Comparison of ENCODE assay signal across 8 cellular contexts in the genomic region with DNA sequence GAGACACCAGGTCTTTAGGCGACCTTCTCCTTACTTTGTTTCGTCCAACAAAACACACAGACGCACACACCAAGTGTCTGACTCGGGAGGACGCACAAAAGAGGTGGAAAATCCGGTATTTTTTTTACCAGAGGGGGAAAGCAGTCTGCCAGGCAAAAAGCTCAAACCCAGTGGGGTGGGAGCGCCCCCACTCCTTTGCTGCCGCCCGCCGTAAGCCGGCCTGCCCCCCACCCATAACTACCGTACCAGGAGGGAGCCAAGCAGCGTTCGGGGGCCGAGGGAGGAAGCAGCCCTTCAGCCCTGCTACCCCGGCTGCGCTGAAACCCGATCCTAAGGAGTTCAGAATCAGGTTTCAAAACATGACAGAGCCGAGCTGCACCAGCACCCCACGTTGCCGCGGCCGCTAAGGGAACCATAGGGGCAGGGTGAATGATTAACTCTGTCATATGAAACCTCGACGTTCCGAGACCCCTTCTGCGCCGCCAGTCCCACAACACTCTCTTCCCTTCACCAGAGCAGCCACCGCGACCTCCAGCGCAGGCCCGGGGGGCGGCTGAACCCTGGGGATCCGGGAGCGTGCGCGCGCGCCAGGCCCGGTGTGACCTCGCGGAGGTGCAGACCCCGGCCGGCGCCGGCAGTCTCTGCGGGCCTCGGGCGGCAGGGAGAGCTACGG. TPM values are rescaled to one million over a fixed set of nuclear protein-coding genes. Genes with fewer than 3 reads are reported as not detected.
A peak's percentile ranks its signal among the peaks of the same experiment; 100 is the strongest.
DNase-seq lines count a peak whose midpoint lies in the region; ATAC-seq and TF ChIP-seq lines count a peak whose summit lies in the region.

No MANE protein-coding gene starts in this region.

- DNase-seq in COLO668 (lab: John Stamatoyannopoulos, UW; ENCODE audit: unreplicated experiment) = peak; percentile 96
- peak; percentile 85 for DNase-seq in H7
- peak; percentile 81 for DNase-seq in NCI-H2171 (lab: John Stamatoyannopoulos, UW)
- DNase-seq in activated T-cell treated with anti-CD3 and anti-CD28 coated beads for 4 hours = peak; percentile 5
- peak; percentile 48 for DNase-seq in fibroblast of peridontal ligament (ENCODE audit: extremely low read depth)
- DNase-seq in osteoblast (ENCODE audit: insufficient read length, low spot score, missing footprints) = peak; percentile 87

- H3K36me3 ChIP-seq in H7 (replicated peaks; ENCODE audit: control insufficient read depth, insufficient read depth, low read length) (peaks cover 10% of the 10 kb centered on the region), osteoblast (ENCODE audit: insufficient read depth, low read length) (peaks cover 22% of the 10 kb centered on the region)

- no peak for TF ChIP-seq CTCF in osteoblast (IDR thresholded peaks at IDR 0.05; ENCODE audit: extremely low read depth, low read depth, low read length)

- peaks cover 8% of the 10 kb centered on the region for H3K4me1 ChIP-seq in osteoblast (ENCODE audit: insufficient read depth, low read length)

- ATAC-seq in HG02623 (IDR thresholded peaks at IDR 0.05; ENCODE audit: unreplicated experiment) (no peak), HG03469 (IDR thresholded peaks at IDR 0.05; ENCODE audit: unreplicated experiment) (no peak)

- H3K4me2 ChIP-seq in osteoblast (ENCODE audit: insufficient read depth, low read length) = peak overlapping the region; percentile 74

- H3K27me3 ChIP-seq in H7 (ENCODE audit: control insufficient read depth, insufficient read depth, low read length) (no peaks in the 10 kb centered on the region), osteoblast (ENCODE audit: insufficient read depth, low read length) (no peaks in the 10 kb centered on the region)

- peaks cover 52% of the 10 kb centered on the region for H3K79me2 ChIP-seq in osteoblast (ENCODE audit: insufficient read depth, low read length)

- peaks cover 26% of the 10 kb centered on the region for H4K20me1 ChIP-seq in osteoblast (ENCODE audit: insufficient read depth, low read length)

- peak overlapping the region; percentile 72 for H2AFZ ChIP-seq in osteoblast (ENCODE audit: low read length)

- H3K4me3 ChIP-seq in H7 (ENCODE audit: insufficient read depth, low read depth, low read length) (peak overlapping the region; percentile 98), osteoblast (ENCODE audit: insufficient read depth, low read length) (peak overlapping the region; percentile 76)

- no peaks in the 10 kb centered on the region for H3K9me3 ChIP-seq in osteoblast (ENCODE audit: low read depth, low read length)

- H3K27ac ChIP-seq in osteoblast (ENCODE audit: low read depth, low read length) = peak overlapping the region; percentile 41

RNA-seq across cellular contexts. Expression of gene SIX4, which starts 1.9 kb away (rescaled TPM):
- total RNA-seq in H7 (2014; rRNA removed; shearing (Covaris generic)) = 24.7 and 25.8 TPM in 2 replicates
- total RNA-seq in osteoblast = 14.5 and 15.6 TPM in 2 replicates

RNA-seq across cellular contexts. Expression of gene MNAT1, which starts 12.3 kb away (rescaled TPM):
- 57.4 and 78.2 TPM in 2 replicates for total RNA-seq in H7 (2014; rRNA removed; shearing (Covaris generic))
- 51.4 and 57.2 TPM in 2 replicates for total RNA-seq in osteoblast

Comparison
In these comparisons a context has a peak if more than half of its experiments do, and no peak if none do; other contexts are left out.
1. DNase-seq: peak in every context shown above with its lines; median percentile 96 in COLO668; 87 in osteoblast; 85 in H7; 81 in NCI-H2171; 48 in fibroblast of peridontal ligament; 5 in activated T-cell treated with anti-CD3 and anti-CD28 coated beads for 4 hours.